In the genomic region with DNA sequence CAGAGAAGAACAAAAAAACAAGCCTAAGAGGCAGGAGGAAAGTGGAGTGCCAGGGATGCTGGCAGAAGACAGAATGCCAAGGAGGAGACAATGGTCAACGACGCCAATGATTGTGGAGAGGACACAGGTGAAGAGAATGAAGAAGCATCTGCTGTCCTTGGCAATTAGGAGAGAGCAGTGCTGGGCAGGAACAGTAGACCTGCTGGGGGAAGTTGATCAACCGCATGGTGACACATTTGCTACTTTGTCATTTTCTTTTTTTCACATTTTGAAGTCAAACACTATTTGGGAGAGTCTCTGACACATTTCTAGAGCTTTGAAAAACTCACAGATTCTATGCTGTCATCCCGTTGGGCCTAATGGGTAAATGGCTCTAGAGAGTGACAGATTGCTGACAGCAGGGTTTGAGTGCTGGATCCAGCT, we compare ENCODE assay signal across 18 cellular contexts. TPM values are rescaled to one million over a fixed set of nuclear protein-coding genes. Genes with fewer than 3 reads are reported as not detected.
DNase-seq lines count a peak whose midpoint lies in the region; ATAC-seq, FAIRE-seq and TF ChIP-seq lines count a peak whose summit lies in the region.
"Had no signal": no experiment of that assay in that cellular context is flagged by ENCODE, and none has a peak within 500 bp of the region (broad histone marks: within the 10 kb centered on the region; RNA-seq: fewer than 3 reads in every experiment).

No MANE protein-coding gene starts in this region.

- H3K9ac ChIP-seq in OCI-LY3 (ENCODE audit: low read length): peak overlapping the region; percentile 8; the same call in 1 of the 2 replicates

- H3K36me3 Mint-ChIP-seq in memory B cell: peaks cover 3% of the 10 kb centered on the region
- H3K36me3 Mint-ChIP-seq in naive thymus-derived CD8-positive, alpha-beta T cell: peaks cover 0 to 6% (median 0%) of the 10 kb centered on the region in 3 donors

- H4K20me1 ChIP-seq in OCI-LY3 (ENCODE audit: insufficient read depth, low read length): no peaks in the 10 kb centered on the region

- TF ChIP-seq POLR2A in GM12891 (IDR thresholded peaks at IDR 0.05; ENCODE audit: low read depth, low read length): no peak; the same call in 1 of the 2 replicates

- no peaks in the 10 kb centered on the region for H3K9me3 ChIP-seq in OCI-LY3 (ENCODE audit: insufficient read depth, low read length)

- H3K36me3 ChIP-seq in OCI-LY3 (replicated peaks; ENCODE audit: low read depth, low read length): no peaks in the 10 kb centered on the region

- H3K4me1 Mint-ChIP-seq in memory B cell: peaks cover 33% of the 10 kb centered on the region
- H3K4me1 Mint-ChIP-seq in naive thymus-derived CD8-positive, alpha-beta T cell: peaks cover 16 to 42% (median 37%) of the 10 kb centered on the region in 4 donors

- no peak for FAIRE-seq in GM12891 (lab: Jason Lieb, UNC)
- FAIRE-seq: HepG2 had no signal

- no peak overlapping the region for H3K4me3 Mint-ChIP-seq in memory B cell
- H3K4me3 Mint-ChIP-seq in naive thymus-derived CD8-positive, alpha-beta T cell: peak overlapping the region in 3 of 10 donors; percentile 5 to 82 (median 73)

- peak overlapping the region; percentile 62 for H3K27ac ChIP-seq in OCI-LY3 (ENCODE audit: low read length)
- H3K27ac ChIP-seq: hepatocyte, RWPE1 had no signal

- no peak overlapping the region for H2AFZ ChIP-seq in OCI-LY3 (ENCODE audit: low read depth, low read length)
- H2AFZ ChIP-seq: hepatocyte had no signal

- no peaks in the 10 kb centered on the region for H3K9me3 Mint-ChIP-seq in memory B cell
- no peaks in the 10 kb centered on the region for H3K9me3 Mint-ChIP-seq in naive thymus-derived CD8-positive, alpha-beta T cell

- TF ChIP-seq CTCF in OCI-LY3 (IDR thresholded peaks at IDR 0.05; ENCODE audit: low read depth, low read length): no peak

- no peaks in the 10 kb centered on the region for H3K79me2 ChIP-seq in OCI-LY3 (ENCODE audit: low read length)
- H3K79me2 ChIP-seq: hepatocyte had no signal

- no peak for DNase-seq in activated CD4-positive, CD25-positive, alpha-beta regulatory T cell (lab: John Stamatoyannopoulos, UW)
- DNase-seq in memory B cell (ENCODE audit: low spot score in 2 of 2) (no peak), GM12891 (ENCODE audit: insufficient read length, low spot score) (no peak)
- no peak for DNase-seq in naive thymus-derived CD8-positive, alpha-beta T cell
- DNase-seq: NCI-H1105 treated with DMSO at 0.1 percent for 48 hours; NCI-H446; occipital lobe; stimulated activated CD4-positive, alpha-beta T cell treated with anti-CD3 and anti-CD28 coated beads, Interleukin-15, amount 100 ng/mL, for 24 hours had no signal

- peak; percentile 60 to 79 for ATAC-seq in activated CD4-positive, CD25-positive, alpha-beta regulatory T cell treated with anti-CD3 and anti-CD28 coated beads, Interleukin-2, amount 50 U/mL, for 24 hours
- peak; percentile 38 for ATAC-seq in GM21447 (IDR thresholded peaks at IDR 0.05; ENCODE audit: unreplicated experiment)
- ATAC-seq in memory B cell (ENCODE audit: low read depth): no peak
- ATAC-seq in naive thymus-derived CD8-positive, alpha-beta T cell: no peak
- ATAC-seq in GM21529 (IDR thresholded peaks at IDR 0.05; ENCODE audit: unreplicated experiment): no peak
- ATAC-seq: HepG2 had no signal

- peaks cover 42% of the 10 kb centered on the region for H3K4me1 ChIP-seq in OCI-LY3 (ENCODE audit: low read length)

- peak overlapping the region; percentile 13 for H3K27ac Mint-ChIP-seq in memory B cell
- peak overlapping the region in 3 of 10 donors; percentile 6 to 57 (median 13) for H3K27ac Mint-ChIP-seq in naive thymus-derived CD8-positive, alpha-beta T cell

- peak overlapping the region; percentile 60 for H3K4me2 ChIP-seq in OCI-LY3 (ENCODE audit: low read length)
- H3K4me2 ChIP-seq: hepatocyte had no signal

- 0 out of 2 replicates have a peak, but pooled peaks cover 5% of the 10 kb centered on the region for H3K27me3 ChIP-seq in OCI-LY3 (ENCODE audit: low read depth, low read length)
- H3K27me3 ChIP-seq: hepatocyte had no signal

- no peaks in the 10 kb centered on the region for H3K27me3 Mint-ChIP-seq in memory B cell
- peaks cover 0 to 2% (median 0%) of the 10 kb centered on the region in 5 donors for H3K27me3 Mint-ChIP-seq in naive thymus-derived CD8-positive, alpha-beta T cell

- POLR2A ChIA-PET in naive thymus-derived CD8-positive, alpha-beta T cell (lab: Charles Lee): no interaction called here

- no peak overlapping the region for H3K4me3 ChIP-seq in OCI-LY3 (ENCODE audit: low read length)
- H3K4me3 ChIP-seq: hepatocyte, lung had no signal

TF ChIP-seq in GM12891, 5 proteins besides CTCF, POLR2A, EP300 and RAD21:
- TF ChIP-seq POLR2AphosphoS5 (IDR thresholded peaks at IDR 0.05; ENCODE audit: low read depth, low read length): no peak
- no peak for TF ChIP-seq POU2F2 (IDR thresholded peaks at IDR 0.05; ENCODE audit: low read depth, low read length)
- TF ChIP-seq PAX5 (IDR thresholded peaks at IDR 0.05; ENCODE audit: insufficient read depth, low read length, severe bottlenecking): no peak
- TF ChIP-seq SPI1 (IDR thresholded peaks at IDR 0.05; ENCODE audit: low read depth, low read length): no peak
- no peak for TF ChIP-seq TAF1 (IDR thresholded peaks at IDR 0.05; ENCODE audit: low read depth, low read length)

RNA-seq across cellular contexts. Expression of a gene that starts 1.1 kb away (rescaled TPM):
- under 1 TPM; 0.42 to 0.44 TPM for total RNA-seq in naive thymus-derived CD8-positive, alpha-beta T cell
- under 1 TPM in 1 of 3 donors, not detected in 2; 0.47 TPM for polyA plus RNA-seq in naive thymus-derived CD8-positive, alpha-beta T cell
- polyA plus RNA-seq in GM12891 (2012; ENCODE audit: low read depth, missing spikeins): 115 TPM
- total RNA-seq: A172, epithelial cell of proximal tubule, HepG2 had no signal
- polyA plus RNA-seq: HepG2 had no signal

Comparison
In these comparisons a context has a peak if more than half of its experiments do, and no peak if none do; other contexts are left out.
1. ATAC-seq: peak in activated CD4-positive, CD25-positive, alpha-beta regulatory T cell treated with anti-CD3 and anti-CD28 coated beads, Interleukin-2, amount 50 U/mL, for 24 hours (2 of 2) and GM21447 (single experiment); none in memory B cell (single experiment), naive thymus-derived CD8-positive, alpha-beta T cell (0 of 2) and GM21529 (single experiment).